Comparison of ENCODE assay signal across 1 cellular context in the genomic region with DNA sequence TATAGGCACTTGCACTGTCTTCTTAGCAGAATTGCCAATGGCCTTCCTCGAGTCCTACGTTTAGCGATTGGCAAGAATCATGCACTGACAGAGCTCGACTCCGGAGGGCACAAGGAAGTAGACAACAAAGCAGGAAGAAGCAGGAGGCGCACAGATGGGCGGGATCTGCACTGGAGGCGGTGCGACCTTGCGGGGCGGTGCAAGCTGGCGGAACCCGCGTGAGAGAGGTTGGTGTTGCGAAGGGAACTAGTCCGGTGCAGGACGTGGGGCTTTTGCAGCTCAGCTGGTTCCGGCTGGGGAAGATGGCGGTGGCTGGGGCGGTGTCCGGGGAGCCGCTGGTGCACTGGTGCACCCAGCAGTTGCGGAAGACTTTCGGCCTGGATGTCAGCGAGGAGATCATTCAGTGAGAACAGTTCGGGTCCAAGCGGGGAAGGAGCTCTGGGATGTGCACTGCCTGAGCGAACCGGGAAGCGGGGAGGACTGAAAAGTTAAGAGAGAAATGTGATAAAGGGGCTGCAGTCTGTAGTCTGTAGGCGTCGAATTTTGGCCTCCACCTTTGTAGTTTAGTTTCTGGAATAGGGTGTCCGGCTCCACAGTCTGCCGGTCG.
A peak's percentile ranks its signal among the peaks of the same experiment; 100 is the strongest.
TF ChIP-seq lines count a peak whose summit lies in the region.

A gene (plus strand): TSS at position 275 of the 607 bp plus-strand sequence. CDS start 28 bp downstream, at position 303.

TF ChIP-seq in K562, 482 proteins besides CTCF, POLR2A, EP300 and RAD21 (continued from another document and continues in another):
- TF ChIP-seq, protein P1, sequence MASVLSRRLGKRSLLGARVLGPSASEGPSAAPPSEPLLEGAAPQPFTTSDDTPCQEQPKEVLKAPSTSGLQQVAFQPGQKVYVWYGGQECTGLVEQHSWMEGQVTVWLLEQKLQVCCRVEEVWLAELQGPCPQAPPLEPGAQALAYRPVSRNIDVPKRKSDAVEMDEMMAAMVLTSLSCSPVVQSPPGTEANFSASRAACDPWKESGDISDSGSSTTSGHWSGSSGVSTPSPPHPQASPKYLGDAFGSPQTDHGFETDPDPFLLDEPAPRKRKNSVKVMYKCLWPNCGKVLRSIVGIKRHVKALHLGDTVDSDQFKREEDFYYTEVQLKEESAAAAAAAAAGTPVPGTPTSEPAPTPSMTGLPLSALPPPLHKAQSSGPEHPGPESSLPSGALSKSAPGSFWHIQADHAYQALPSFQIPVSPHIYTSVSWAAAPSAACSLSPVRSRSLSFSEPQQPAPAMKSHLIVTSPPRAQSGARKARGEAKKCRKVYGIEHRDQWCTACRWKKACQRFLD (CRISPR knock-in tag; IDR thresholded peaks at IDR 0.05), result peak; percentile 71; the same call in 1 of the 2 replicates
- TF ChIP-seq KHSRP (IDR thresholded peaks at IDR 0.05), result no peak
- TF ChIP-seq, protein P2, sequence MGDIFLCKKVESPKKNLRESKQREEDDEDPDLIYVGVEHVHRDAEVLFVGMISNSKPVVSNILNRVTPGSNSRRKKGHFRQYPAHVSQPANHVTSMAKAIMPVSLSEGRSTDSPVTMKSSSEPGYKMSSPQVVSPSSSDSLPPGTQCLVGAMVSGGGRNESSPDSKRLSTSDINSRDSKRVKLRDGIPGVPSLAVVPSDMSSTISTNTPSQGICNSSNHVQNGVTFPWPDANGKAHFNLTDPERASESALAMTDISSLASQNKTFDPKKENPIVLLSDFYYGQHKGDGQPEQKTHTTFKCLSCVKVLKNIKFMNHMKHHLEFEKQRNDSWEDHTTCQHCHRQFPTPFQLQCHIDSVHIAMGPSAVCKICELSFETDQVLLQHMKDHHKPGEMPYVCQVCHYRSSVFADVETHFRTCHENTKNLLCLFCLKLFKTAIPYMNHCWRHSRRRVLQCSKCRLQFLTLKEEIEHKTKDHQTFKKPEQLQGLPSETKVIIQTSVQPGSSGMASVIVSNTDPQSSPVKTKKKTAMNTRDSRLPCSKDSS (IDR thresholded peaks at IDR 0.05; ENCODE audit: low read depth, partially characterized antibody), result no peak
- TF ChIP-seq, protein P3, sequence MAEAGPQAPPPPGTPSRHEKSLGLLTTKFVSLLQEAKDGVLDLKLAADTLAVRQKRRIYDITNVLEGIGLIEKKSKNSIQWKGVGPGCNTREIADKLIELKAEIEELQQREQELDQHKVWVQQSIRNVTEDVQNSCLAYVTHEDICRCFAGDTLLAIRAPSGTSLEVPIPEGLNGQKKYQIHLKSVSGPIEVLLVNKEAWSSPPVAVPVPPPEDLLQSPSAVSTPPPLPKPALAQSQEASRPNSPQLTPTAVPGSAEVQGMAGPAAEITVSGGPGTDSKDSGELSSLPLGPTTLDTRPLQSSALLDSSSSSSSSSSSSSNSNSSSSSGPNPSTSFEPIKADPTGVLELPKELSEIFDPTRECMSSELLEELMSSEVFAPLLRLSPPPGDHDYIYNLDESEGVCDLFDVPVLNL (CRISPR knock-in tag; IDR thresholded peaks at IDR 0.05; ENCODE audit: low read depth), result no peak
- TF ChIP-seq POLR2AphosphoS2 (IDR thresholded peaks at IDR 0.05; ENCODE audit: low read length), result no peak
- peak; percentile 93 for TF ChIP-seq EP400 (IDR thresholded peaks at IDR 0.05)
- TF ChIP-seq STAG1 (CRISPR knock-in tag; IDR thresholded peaks at IDR 0.05; ENCODE audit: borderline replicate concordance), result no peak
- TF ChIP-seq, protein P4, sequence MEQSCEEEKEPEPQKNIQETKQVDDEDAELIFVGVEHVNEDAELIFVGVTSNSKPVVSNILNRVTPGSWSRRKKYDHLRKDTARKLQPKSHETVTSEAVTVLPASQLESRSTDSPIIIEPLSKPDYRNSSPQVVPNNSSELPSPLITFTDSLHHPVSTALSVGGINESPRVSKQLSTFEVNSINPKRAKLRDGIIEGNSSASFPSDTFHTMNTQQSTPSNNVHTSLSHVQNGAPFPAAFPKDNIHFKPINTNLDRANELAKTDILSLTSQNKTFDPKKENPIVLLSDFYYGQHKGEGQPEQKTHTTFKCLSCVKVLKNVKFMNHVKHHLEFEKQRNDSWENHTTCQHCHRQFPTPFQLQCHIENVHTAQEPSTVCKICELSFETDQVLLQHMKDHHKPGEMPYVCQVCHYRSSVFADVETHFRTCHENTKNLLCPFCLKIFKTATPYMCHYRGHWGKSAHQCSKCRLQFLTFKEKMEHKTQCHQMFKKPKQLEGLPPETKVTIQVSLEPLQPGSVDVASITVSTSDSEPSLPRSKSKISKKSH (CRISPR knock-in tag; IDR thresholded peaks at IDR 0.05), result no peak
- TF ChIP-seq, protein P5, sequence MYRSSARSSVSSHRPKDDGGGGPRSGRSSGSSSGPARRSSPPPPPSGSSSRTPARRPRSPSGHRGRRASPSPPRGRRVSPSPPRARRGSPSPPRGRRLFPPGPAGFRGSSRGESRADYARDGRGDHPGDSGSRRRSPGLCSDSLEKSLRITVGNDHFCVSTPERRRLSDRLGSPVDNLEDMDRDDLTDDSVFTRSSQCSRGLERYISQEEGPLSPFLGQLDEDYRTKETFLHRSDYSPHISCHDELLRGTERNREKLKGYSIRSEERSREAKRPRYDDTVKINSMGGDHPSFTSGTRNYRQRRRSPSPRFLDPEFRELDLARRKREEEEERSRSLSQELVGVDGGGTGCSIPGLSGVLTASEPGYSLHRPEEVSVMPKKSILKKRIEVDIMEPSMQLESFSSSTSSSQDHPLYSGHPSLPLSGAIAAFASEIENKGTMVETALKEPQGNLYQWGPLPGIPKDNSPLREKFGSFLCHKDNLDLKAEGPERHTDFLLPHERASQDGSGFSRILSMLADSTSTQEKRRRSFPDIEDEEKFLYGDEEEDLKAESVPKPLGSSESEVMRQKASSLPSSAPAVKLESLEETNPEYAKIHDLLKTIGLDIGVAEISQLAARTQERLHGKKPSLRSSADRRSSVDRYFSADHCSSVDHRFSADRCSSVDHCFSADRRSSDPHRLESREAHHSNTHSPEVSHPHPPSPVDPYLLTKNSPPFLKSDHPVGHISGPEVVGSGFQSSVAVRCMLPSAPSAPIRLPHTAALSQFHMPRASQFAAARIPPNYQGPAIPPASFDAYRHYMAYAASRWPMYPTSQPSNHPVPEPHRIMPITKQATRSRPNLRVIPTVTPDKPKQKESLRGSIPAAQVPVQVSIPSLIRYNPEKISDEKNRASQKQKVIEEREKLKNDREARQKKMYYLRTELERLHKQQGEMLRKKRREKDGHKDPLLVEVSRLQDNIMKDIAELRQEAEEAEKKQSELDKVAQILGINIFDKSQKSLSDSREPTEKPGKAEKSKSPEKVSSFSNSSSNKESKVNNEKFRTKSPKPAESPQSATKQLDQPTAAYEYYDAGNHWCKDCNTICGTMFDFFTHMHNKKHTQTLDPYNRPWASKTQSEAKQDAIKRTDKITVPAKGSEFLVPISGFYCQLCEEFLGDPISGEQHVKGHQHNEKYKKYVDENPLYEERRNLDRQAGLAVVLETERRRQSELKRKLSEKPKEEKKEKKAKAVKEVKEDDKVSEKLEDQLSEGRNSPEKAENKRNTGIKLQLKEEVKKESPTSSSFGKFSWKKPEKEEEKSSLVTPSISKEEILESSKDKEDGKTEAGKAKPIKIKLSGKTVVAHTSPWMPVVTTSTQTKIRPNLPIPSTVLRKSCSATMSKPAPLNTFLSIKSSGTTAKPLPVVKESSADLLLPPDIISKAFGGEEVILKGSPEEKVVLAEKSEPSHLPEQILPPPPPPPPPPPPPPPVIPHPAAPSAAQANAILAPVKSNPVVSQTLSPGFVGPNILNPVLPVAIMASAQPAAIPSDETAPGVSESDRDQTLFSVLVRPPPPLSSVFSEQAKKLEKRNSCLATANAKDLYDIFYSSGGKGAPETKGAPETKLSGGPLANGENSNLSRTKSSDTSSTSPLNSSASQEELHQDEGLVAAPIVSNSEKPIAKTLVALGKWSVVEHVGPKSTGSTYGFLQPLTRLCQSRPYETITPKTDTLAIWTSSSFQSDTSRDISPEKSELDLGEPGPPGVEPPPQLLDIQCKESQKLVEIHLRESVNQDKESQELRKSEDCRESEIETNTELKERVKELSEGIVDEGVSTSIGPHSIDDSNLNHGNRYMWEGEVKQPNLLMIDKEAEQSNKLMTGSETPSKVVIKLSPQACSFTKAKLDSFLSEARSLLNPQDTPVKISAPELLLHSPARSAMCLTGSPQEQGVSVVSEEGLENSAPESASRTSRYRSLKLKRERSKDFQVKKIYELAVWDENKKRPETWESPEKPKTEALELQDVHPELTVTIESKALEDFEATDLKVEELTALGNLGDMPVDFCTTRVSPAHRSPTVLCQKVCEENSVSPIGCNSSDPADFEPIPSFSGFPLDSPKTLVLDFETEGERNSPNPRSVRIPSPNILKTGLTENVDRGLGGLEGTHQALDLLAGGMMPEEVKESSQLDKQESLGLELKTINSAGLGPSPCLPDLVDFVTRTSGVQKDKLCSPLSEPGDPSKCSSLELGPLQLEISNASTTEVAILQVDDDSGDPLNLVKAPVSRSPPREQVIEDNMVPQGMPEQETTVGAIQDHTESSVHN (IDR thresholded peaks at IDR 0.05; ENCODE audit: borderline replicate concordance in 1 of 2, low read depth in 1 of 2), result peak in 1 of 2 experiments; percentile 83; a peak in 2 of 4 replicates
- TF ChIP-seq MTA2 (IDR thresholded peaks at IDR 0.05; ENCODE audit: low read depth), result peak; percentile 4; the same call in 1 of the 2 replicates
- TF ChIP-seq, protein P6, sequence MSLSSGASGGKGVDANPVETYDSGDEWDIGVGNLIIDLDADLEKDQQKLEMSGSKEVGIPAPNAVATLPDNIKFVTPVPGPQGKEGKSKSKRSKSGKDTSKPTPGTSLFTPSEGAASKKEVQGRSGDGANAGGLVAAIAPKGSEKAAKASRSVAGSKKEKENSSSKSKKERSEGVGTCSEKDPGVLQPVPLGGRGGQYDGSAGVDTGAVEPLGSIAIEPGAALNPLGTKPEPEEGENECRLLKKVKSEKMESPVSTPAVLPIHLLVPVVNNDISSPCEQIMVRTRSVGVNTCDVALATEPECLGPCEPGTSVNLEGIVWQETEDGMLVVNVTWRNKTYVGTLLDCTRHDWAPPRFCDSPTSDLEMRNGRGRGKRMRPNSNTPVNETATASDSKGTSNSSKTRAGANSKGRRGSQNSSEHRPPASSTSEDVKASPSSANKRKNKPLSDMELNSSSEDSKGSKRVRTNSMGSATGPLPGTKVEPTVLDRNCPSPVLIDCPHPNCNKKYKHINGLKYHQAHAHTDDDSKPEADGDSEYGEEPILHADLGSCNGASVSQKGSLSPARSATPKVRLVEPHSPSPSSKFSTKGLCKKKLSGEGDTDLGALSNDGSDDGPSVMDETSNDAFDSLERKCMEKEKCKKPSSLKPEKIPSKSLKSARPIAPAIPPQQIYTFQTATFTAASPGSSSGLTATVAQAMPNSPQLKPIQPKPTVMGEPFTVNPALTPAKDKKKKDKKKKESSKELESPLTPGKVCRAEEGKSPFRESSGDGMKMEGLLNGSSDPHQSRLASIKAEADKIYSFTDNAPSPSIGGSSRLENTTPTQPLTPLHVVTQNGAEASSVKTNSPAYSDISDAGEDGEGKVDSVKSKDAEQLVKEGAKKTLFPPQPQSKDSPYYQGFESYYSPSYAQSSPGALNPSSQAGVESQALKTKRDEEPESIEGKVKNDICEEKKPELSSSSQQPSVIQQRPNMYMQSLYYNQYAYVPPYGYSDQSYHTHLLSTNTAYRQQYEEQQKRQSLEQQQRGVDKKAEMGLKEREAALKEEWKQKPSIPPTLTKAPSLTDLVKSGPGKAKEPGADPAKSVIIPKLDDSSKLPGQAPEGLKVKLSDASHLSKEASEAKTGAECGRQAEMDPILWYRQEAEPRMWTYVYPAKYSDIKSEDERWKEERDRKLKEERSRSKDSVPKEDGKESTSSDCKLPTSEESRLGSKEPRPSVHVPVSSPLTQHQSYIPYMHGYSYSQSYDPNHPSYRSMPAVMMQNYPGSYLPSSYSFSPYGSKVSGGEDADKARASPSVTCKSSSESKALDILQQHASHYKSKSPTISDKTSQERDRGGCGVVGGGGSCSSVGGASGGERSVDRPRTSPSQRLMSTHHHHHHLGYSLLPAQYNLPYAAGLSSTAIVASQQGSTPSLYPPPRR (CRISPR knock-in tag; IDR thresholded peaks at IDR 0.05; ENCODE audit: borderline replicate concordance), result 0 out of 2 replicates have a peak, but pooled peaks have one; percentile 83
- TF ChIP-seq MCM3 (IDR thresholded peaks at IDR 0.05), result no peak
- TF ChIP-seq SAP30 (IDR thresholded peaks at IDR 0.05; ENCODE audit: borderline replicate concordance, insufficient read depth, low read depth, low read length, poor library complexity, severe bottlenecking), result peak; percentile 96
- no peak for TF ChIP-seq ZKSCAN3 (CRISPR knock-in tag; IDR thresholded peaks at IDR 0.05)
- no peak for TF ChIP-seq BRD9 (IDR thresholded peaks at IDR 0.05; ENCODE audit: low read depth, partially characterized antibody)
- TF ChIP-seq ZNF134 (CRISPR knock-in tag; conservative IDR thresholded peaks at IDR 0.05), result no peak; the same call in 1 of the 2 replicates
- TF ChIP-seq EWSR1 (IDR thresholded peaks at IDR 0.05; ENCODE audit: borderline replicate concordance, low read depth, partially characterized antibody), result no peak
- no peak for TF ChIP-seq RBM25 (IDR thresholded peaks at IDR 0.05; ENCODE audit: low read depth, low read length, severe bottlenecking)
- TF ChIP-seq, protein P7, sequence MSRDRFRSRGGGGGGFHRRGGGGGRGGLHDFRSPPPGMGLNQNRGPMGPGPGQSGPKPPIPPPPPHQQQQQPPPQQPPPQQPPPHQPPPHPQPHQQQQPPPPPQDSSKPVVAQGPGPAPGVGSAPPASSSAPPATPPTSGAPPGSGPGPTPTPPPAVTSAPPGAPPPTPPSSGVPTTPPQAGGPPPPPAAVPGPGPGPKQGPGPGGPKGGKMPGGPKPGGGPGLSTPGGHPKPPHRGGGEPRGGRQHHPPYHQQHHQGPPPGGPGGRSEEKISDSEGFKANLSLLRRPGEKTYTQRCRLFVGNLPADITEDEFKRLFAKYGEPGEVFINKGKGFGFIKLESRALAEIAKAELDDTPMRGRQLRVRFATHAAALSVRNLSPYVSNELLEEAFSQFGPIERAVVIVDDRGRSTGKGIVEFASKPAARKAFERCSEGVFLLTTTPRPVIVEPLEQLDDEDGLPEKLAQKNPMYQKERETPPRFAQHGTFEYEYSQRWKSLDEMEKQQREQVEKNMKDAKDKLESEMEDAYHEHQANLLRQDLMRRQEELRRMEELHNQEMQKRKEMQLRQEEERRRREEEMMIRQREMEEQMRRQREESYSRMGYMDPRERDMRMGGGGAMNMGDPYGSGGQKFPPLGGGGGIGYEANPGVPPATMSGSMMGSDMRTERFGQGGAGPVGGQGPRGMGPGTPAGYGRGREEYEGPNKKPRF (IDR thresholded peaks at IDR 0.05; ENCODE audit: low read depth, low read length), result no peak
- TF ChIP-seq PHF20 (IDR thresholded peaks at IDR 0.05; ENCODE audit: partially characterized antibody), result peak; percentile 100
- no peak for TF ChIP-seq STAT5B (CRISPR knock-in tag; IDR thresholded peaks at IDR 0.05)
- peak; percentile 92 for TF ChIP-seq RBFOX2 (IDR thresholded peaks at IDR 0.05; ENCODE audit: low read depth, low read length)
- TF ChIP-seq, protein P8, sequence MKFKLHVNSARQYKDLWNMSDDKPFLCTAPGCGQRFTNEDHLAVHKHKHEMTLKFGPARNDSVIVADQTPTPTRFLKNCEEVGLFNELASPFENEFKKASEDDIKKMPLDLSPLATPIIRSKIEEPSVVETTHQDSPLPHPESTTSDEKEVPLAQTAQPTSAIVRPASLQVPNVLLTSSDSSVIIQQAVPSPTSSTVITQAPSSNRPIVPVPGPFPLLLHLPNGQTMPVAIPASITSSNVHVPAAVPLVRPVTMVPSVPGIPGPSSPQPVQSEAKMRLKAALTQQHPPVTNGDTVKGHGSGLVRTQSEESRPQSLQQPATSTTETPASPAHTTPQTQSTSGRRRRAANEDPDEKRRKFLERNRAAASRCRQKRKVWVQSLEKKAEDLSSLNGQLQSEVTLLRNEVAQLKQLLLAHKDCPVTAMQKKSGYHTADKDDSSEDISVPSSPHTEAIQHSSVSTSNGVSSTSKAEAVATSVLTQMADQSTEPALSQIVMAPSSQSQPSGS (CRISPR knock-in tag; IDR thresholded peaks at IDR 0.05), result no peak
- TF ChIP-seq NR2C2 (CRISPR knock-in tag; IDR thresholded peaks at IDR 0.05), result peak; percentile 95
- TF ChIP-seq NR2C2 (tag; IDR thresholded peaks at IDR 0.05), result peak; percentile 89
